Comparison of ENCODE assay signal across 8 cellular contexts in genomic region chr7:134986363-134987231, GRCh38. TPM values are rescaled to one million over a fixed set of nuclear protein-coding genes. Genes with fewer than 3 reads are reported as not detected.
A peak's percentile ranks its signal among the peaks of the same experiment; 100 is the strongest.
DNase-seq lines count a peak whose midpoint lies in the region; ATAC-seq, FAIRE-seq and TF ChIP-seq lines count a peak whose summit lies in the region.

Gene AGBL3 (plus strand): TSS chr7:134986508. CDS start chr7:134987934, 1,426 bp downstream.

- no peaks in the 10 kb centered on the region for H3K27me3 Mint-ChIP-seq in Caco-2 (ENCODE audit: insufficient read depth, unreplicated experiment)

- ATAC-seq in GM21360 (IDR thresholded peaks at IDR 0.05; ENCODE audit: unreplicated experiment), result peak; percentile 92

- H3K4me1 Mint-ChIP-seq in Caco-2 (ENCODE audit: low read depth, unreplicated experiment), result peaks cover 20% of the 10 kb centered on the region

- peak within 1 kb of the TSS; percentile 76 for H3K27ac ChIP-seq in mesodermal cell (ENCODE audit: low read depth, low read length, severe bottlenecking)

- peak within 1 kb of the TSS; percentile 99 for H3K4me3 Mint-ChIP-seq in Caco-2 (ENCODE audit: unreplicated experiment)

- no peaks in the 10 kb centered on the region for H3K27me3 ChIP-seq in Caco-2 (replicated peaks; ENCODE audit: control insufficient read depth, insufficient read depth, low read length)

- intact Hi-C loops in Caco-2 (cut with micrococcal nuclease; ENCODE audit: unreplicated experiment), result loop anchor here (1.0 kb wide), 3 partner anchors 161 to 340 kb away; partner anchors contain the start of genes BPGM and CYREN

- H3K36me3 Mint-ChIP-seq in Caco-2 (ENCODE audit: insufficient read depth, unreplicated experiment), result peaks cover 39% of the 10 kb centered on the region

- DNase-seq in Caco-2 (peak; percentile 97 to 98), HT1080 (ENCODE audit: low read depth) (peak; percentile 94), NOMO-1 (lab: John Stamatoyannopoulos, UW; ENCODE audit: unreplicated experiment in 2 of 2) (peak; percentile 66 to 75)
- peak; percentile 76 for DNase-seq in activated CD8-positive, alpha-beta memory T cell treated with anti-CD3 and anti-CD28 coated beads, Interleukin-2, amount 50 U/mL, for 1 hour (ENCODE audit: extremely low read depth)
- peak; percentile 78 to 81 for DNase-seq in stimulated activated CD8-positive, alpha-beta memory T cell treated with anti-CD3 and anti-CD28 coated beads, Interleukin-15, amount 100 ng/mL, for 4 hours (ENCODE audit: low read depth in 2 of 2)

- H3K27ac Mint-ChIP-seq in Caco-2 (ENCODE audit: unreplicated experiment), result peak within 1 kb of the TSS; percentile 100

- WGBS in mesodermal cell (ENCODE audit: insufficient coverage in 2 of 2), 2 experiments, result 2% methylated on average over 58 to 62 of the region's 69 CpGs

- no peaks in the 10 kb centered on the region for H3K9me3 Mint-ChIP-seq in Caco-2 (ENCODE audit: unreplicated experiment)

- H3K9me3 ChIP-seq in Caco-2 (no peaks in the 10 kb centered on the region), mesodermal cell (ENCODE audit: control insufficient read depth, low read length) (no peaks in the 10 kb centered on the region)

- CTCF ChIA-PET in Caco-2 (lab: Charles Lee), result interaction anchor here (0.6 to 1.5 kb wide), 9 partner anchors 10 to 300 kb away, joined by 3 to 8 read pairs (median 3); partner anchors contain the start of genes CYREN and TMEM140

- BruUV-seq in Caco-2 (replicated peaks; lab: Mats Ljungman, UMichigan), result TSS peak; percentile 39

- H3K4me3 ChIP-seq in Caco-2 (ENCODE audit: low read depth, low read length), result peak within 1 kb of the TSS; percentile 81
- H3K4me3 ChIP-seq in mesodermal cell (ENCODE audit: extremely low read depth, insufficient read depth, low read length, poor library complexity, severe bottlenecking), result peak within 1 kb of the TSS; percentile 72

- peak; percentile 72 to 78 for TF ChIP-seq CTCF in Caco-2 (IDR thresholded peaks at IDR 0.05; ENCODE audit: insufficient read depth in 1 of 2, low read depth in 1 of 2, low read length in 1 of 2, severe bottlenecking in 1 of 2, unreplicated experiment in 1 of 2)

- peak; percentile 72 for FAIRE-seq in endometrium (lab: Jason Lieb, UNC)

- POLR2A ChIA-PET in Caco-2 (lab: Charles Lee), result interaction anchor here (0.8 kb wide), 1 partner anchor 161 kb away, joined by 4 read pairs; the partner anchor contains the start of gene TMEM140

- H3K4me1 ChIP-seq in Caco-2 (peaks cover 34% of the 10 kb centered on the region), mesodermal cell (ENCODE audit: control insufficient read depth, insufficient read depth, low read length, poor library complexity, severe bottlenecking) (peaks cover 5% of the 10 kb centered on the region)

- no peaks in the 10 kb centered on the region for H3K36me3 ChIP-seq in Caco-2 (ENCODE audit: control insufficient read depth, insufficient read depth, low read length)
- H3K36me3 ChIP-seq in mesodermal cell (ENCODE audit: control insufficient read depth, insufficient read depth, low read length), result peaks cover 2% of the 10 kb centered on the region

RNA-seq across cellular contexts. Expression of gene AGBL3, which starts in this region (rescaled TPM):
- total RNA-seq in Caco-2 (2022), result 5.3 and 6.1 TPM in 2 replicates
- 1.1 and 1.2 TPM in 2 replicates for total RNA-seq in HT1080 (2014; rRNA removed; shearing (Covaris generic))
- 0.42 and 0.62 TPM in 2 replicates for polyA plus RNA-seq in HT1080 (2015; cell fraction: cytosol; rRNA removed)
- 2.2 and 2.8 TPM in 2 replicates for polyA plus RNA-seq in HT1080 (2015; cell fraction: nucleus; rRNA removed)
- 1.8 TPM for polyA plus RNA-seq in mesodermal cell (2013, experiment 1 of 2)
- 2.9 TPM for polyA plus RNA-seq in mesodermal cell (2013, experiment 2 of 2)

Comparison
In these comparisons a context has a peak if more than half of its experiments do, and no peak if none do; other contexts are left out.
1. Peak in every context shown above with its lines: DNase-seq, ATAC-seq, H3K4me3 ChIP-seq and H3K27ac ChIP-seq.